Comparison of ENCODE assay signal across 1 cellular context in genomic region chr6:73308712-73309533, GRCh38.
TF ChIP-seq lines count a peak whose summit lies in the region.

No MANE protein-coding gene starts in this region.

TF ChIP-seq in HEK293, 187 proteins besides CTCF, POLR2A, EP300 and RAD21 (continued from another document):
- TF ChIP-seq PRDM10 (tag by site-specific recombination; IDR thresholded peaks at IDR 0.05) (no peak), ZNF548 (tag by site-specific recombination; IDR thresholded peaks at IDR 0.05) (no peak)
